1 cellular context compared by ENCODE assay signal in the genomic region with DNA sequence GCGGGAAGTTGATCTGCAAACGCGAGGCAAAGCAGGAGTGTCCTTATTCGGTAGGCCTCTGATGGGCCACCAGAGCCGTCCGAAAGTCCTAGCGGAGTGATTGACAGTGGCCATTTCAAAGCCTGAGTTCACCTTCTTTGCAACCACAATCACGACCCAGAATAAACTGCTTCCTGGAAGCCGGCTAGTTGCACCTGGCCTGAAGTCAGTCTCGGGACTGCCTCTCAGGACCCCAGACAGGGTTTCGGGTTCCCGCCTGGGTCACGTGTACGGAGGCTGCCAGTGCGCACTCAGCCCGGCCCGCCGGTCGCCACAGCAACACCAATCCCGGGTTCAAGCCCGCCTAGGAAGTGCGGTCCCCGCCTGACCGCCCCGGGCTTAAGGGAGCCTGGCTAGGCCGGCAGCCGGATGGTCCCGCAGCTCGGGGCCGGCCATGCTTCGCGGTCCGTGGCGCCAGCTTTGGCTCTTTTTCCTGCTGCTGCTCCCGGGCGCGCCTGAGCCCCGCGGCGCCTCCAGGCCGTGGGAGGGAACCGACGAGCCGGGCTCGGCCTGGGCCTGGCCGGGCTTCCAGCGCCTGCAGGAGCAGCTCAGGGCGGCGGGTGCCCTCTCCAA.
TF ChIP-seq lines count a peak whose summit lies in the region.

A gene with protein sequence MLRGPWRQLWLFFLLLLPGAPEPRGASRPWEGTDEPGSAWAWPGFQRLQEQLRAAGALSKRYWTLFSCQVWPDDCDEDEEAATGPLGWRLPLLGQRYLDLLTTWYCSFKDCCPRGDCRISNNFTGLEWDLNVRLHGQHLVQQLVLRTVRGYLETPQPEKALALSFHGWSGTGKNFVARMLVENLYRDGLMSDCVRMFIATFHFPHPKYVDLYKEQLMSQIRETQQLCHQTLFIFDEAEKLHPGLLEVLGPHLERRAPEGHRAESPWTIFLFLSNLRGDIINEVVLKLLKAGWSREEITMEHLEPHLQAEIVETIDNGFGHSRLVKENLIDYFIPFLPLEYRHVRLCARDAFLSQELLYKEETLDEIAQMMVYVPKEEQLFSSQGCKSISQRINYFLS (plus strand): TSS at position 375 of the 612 bp plus-strand sequence. CDS start 59 bp downstream, at position 434.

TF ChIP-seq in HepG2, 621 proteins besides CTCF, POLR2A, EP300 and RAD21 (continued from another document and continues in another):
- no peak for TF ChIP-seq NFE2L1 (CRISPR knock-in tag; IDR thresholded peaks at IDR 0.05; ENCODE audit: borderline replicate concordance)
- no peak for TF ChIP-seq KDM6A (CRISPR knock-in tag; IDR thresholded peaks at IDR 0.05; ENCODE audit: low read depth)
- TF ChIP-seq ARID2 (CRISPR knock-in tag; IDR thresholded peaks at IDR 0.05; ENCODE audit: borderline replicate concordance): no peak
- TF ChIP-seq, protein P1, sequence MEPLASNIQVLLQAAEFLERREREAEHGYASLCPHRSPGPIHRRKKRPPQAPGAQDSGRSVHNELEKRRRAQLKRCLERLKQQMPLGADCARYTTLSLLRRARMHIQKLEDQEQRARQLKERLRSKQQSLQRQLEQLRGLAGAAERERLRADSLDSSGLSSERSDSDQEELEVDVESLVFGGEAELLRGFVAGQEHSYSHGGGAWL (CRISPR knock-in tag; IDR thresholded peaks at IDR 0.05): peak; percentile 67; the same call in 1 of the 2 replicates
- TF ChIP-seq SMAD1 (CRISPR knock-in tag; IDR thresholded peaks at IDR 0.05; ENCODE audit: borderline replicate concordance, low read depth): no peak
- TF ChIP-seq, protein P2, sequence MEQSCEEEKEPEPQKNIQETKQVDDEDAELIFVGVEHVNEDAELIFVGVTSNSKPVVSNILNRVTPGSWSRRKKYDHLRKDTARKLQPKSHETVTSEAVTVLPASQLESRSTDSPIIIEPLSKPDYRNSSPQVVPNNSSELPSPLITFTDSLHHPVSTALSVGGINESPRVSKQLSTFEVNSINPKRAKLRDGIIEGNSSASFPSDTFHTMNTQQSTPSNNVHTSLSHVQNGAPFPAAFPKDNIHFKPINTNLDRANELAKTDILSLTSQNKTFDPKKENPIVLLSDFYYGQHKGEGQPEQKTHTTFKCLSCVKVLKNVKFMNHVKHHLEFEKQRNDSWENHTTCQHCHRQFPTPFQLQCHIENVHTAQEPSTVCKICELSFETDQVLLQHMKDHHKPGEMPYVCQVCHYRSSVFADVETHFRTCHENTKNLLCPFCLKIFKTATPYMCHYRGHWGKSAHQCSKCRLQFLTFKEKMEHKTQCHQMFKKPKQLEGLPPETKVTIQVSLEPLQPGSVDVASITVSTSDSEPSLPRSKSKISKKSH (CRISPR knock-in tag; IDR thresholded peaks at IDR 0.05; ENCODE audit: borderline replicate concordance): peak; percentile 36; the same call in 1 of the 2 replicates
- TF ChIP-seq, protein P3, sequence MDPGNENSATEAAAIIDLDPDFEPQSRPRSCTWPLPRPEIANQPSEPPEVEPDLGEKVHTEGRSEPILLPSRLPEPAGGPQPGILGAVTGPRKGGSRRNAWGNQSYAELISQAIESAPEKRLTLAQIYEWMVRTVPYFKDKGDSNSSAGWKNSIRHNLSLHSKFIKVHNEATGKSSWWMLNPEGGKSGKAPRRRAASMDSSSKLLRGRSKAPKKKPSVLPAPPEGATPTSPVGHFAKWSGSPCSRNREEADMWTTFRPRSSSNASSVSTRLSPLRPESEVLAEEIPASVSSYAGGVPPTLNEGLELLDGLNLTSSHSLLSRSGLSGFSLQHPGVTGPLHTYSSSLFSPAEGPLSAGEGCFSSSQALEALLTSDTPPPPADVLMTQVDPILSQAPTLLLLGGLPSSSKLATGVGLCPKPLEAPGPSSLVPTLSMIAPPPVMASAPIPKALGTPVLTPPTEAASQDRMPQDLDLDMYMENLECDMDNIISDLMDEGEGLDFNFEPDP (CRISPR knock-in tag; conservative IDR thresholded peaks at IDR 0.05): no peak; the same call in 1 of the 2 replicates
- peak; percentile 88 for TF ChIP-seq GFI1 (CRISPR knock-in tag; IDR thresholded peaks at IDR 0.05; ENCODE audit: borderline replicate concordance)
- TF ChIP-seq, protein P4, sequence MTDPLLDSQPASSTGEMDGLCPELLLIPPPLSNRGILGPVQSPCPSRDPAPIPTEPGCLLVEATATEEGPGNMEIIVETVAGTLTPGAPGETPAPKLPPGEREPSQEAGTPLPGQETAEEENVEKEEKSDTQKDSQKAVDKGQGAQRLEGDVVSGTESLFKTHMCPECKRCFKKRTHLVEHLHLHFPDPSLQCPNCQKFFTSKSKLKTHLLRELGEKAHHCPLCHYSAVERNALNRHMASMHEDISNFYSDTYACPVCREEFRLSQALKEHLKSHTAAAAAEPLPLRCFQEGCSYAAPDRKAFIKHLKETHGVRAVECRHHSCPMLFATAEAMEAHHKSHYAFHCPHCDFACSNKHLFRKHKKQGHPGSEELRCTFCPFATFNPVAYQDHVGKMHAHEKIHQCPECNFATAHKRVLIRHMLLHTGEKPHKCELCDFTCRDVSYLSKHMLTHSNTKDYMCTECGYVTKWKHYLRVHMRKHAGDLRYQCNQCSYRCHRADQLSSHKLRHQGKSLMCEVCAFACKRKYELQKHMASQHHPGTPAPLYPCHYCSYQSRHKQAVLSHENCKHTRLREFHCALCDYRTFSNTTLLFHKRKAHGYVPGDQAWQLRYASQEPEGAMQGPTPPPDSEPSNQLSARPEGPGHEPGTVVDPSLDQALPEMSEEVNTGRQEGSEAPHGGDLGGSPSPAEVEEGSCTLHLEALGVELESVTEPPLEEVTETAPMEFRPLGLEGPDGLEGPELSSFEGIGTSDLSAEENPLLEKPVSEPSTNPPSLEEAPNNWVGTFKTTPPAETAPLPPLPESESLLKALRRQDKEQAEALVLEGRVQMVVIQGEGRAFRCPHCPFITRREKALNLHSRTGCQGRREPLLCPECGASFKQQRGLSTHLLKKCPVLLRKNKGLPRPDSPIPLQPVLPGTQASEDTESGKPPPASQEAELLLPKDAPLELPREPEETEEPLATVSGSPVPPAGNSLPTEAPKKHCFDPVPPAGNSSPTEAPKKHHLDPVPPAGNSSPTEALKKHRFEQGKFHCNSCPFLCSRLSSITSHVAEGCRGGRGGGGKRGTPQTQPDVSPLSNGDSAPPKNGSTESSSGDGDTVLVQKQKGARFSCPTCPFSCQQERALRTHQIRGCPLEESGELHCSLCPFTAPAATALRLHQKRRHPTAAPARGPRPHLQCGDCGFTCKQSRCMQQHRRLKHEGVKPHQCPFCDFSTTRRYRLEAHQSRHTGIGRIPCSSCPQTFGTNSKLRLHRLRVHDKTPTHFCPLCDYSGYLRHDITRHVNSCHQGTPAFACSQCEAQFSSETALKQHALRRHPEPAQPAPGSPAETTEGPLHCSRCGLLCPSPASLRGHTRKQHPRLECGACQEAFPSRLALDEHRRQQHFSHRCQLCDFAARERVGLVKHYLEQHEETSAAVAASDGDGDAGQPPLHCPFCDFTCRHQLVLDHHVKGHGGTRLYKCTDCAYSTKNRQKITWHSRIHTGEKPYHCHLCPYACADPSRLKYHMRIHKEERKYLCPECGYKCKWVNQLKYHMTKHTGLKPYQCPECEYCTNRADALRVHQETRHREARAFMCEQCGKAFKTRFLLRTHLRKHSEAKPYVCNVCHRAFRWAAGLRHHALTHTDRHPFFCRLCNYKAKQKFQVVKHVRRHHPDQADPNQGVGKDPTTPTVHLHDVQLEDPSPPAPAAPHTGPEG (CRISPR knock-in tag; IDR thresholded peaks at IDR 0.05): peak; percentile 71; the same call in 1 of the 2 replicates
- no peak for TF ChIP-seq MTA1 (CRISPR knock-in tag; IDR thresholded peaks at IDR 0.05; ENCODE audit: borderline replicate concordance)
- TF ChIP-seq EEA1 (CRISPR knock-in tag; IDR thresholded peaks at IDR 0.05; ENCODE audit: borderline replicate concordance): no peak; the same call in 1 of the 2 replicates
- TF ChIP-seq, protein P5, sequence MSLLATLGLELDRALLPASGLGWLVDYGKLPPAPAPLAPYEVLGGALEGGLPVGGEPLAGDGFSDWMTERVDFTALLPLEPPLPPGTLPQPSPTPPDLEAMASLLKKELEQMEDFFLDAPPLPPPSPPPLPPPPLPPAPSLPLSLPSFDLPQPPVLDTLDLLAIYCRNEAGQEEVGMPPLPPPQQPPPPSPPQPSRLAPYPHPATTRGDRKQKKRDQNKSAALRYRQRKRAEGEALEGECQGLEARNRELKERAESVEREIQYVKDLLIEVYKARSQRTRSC (CRISPR knock-in tag; IDR thresholded peaks at IDR 0.05; ENCODE audit: low read depth): no peak
- TF ChIP-seq ZNF780A (CRISPR knock-in tag; IDR thresholded peaks at IDR 0.05): no peak
- TF ChIP-seq BHLHE40 (IDR thresholded peaks at IDR 0.05; ENCODE audit: low read length): peak; percentile 69
- TF ChIP-seq ZNF569 (CRISPR knock-in tag; IDR thresholded peaks at IDR 0.05; ENCODE audit: borderline replicate concordance): no peak
- TF ChIP-seq TRIM24 (CRISPR knock-in tag; IDR thresholded peaks at IDR 0.05): no peak
- peak; percentile 40; the same call in 1 of the 2 replicates for TF ChIP-seq ELF3 (CRISPR knock-in tag; IDR thresholded peaks at IDR 0.05)
- TF ChIP-seq ZNF556 (CRISPR knock-in tag; IDR thresholded peaks at IDR 0.05; ENCODE audit: borderline replicate concordance): peak; percentile 31; the same call in 1 of the 2 replicates
- TF ChIP-seq ZNF143 (CRISPR knock-in tag; IDR thresholded peaks at IDR 0.05): 0 out of 2 replicates have a peak, but pooled peaks have one; percentile 48
- TF ChIP-seq KLF6 (CRISPR knock-in tag; IDR thresholded peaks at IDR 0.05): peak; percentile 71; the same call in 1 of the 2 replicates
- TF ChIP-seq, protein P6, sequence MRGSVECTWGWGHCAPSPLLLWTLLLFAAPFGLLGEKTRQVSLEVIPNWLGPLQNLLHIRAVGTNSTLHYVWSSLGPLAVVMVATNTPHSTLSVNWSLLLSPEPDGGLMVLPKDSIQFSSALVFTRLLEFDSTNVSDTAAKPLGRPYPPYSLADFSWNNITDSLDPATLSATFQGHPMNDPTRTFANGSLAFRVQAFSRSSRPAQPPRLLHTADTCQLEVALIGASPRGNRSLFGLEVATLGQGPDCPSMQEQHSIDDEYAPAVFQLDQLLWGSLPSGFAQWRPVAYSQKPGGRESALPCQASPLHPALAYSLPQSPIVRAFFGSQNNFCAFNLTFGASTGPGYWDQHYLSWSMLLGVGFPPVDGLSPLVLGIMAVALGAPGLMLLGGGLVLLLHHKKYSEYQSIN (CRISPR knock-in tag; IDR thresholded peaks at IDR 0.05; ENCODE audit: borderline replicate concordance): no peak
- 0 out of 2 replicates have a peak, but pooled peaks have one; percentile 76 for TF ChIP-seq ZNF354B (CRISPR knock-in tag; IDR thresholded peaks at IDR 0.05)
- TF ChIP-seq, protein P7, sequence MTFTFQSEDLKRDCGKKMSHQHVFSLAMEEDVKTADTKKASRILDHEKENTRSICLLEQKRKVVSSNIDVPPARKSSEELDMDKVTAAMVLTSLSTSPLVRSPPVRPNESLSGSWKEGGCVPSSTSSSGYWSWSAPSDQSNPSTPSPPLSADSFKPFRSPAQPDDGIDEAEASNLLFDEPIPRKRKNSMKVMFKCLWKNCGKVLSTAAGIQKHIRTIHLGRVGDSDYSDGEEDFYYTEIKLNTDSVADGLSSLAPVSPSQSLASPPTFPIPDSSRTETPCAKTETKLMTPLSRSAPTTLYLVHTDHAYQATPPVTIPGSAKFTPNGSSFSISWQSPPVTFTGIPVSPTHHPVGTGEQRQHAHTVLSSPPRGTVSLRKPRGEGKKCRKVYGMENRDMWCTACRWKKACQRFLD (CRISPR knock-in tag; IDR thresholded peaks at IDR 0.05; ENCODE audit: borderline replicate concordance): peak; percentile 78; the same call in 1 of the 2 replicates
- TF ChIP-seq, protein P8, sequence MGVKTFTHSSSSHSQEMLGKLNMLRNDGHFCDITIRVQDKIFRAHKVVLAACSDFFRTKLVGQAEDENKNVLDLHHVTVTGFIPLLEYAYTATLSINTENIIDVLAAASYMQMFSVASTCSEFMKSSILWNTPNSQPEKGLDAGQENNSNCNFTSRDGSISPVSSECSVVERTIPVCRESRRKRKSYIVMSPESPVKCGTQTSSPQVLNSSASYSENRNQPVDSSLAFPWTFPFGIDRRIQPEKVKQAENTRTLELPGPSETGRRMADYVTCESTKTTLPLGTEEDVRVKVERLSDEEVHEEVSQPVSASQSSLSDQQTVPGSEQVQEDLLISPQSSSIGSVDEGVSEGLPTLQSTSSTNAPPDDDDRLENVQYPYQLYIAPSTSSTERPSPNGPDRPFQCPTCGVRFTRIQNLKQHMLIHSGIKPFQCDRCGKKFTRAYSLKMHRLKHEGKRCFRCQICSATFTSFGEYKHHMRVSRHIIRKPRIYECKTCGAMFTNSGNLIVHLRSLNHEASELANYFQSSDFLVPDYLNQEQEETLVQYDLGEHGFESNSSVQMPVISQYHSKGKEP (CRISPR knock-in tag; IDR thresholded peaks at IDR 0.05): no peak
- 0 out of 2 replicates have a peak, but pooled peaks have one; percentile 24 for TF ChIP-seq SOX5 (CRISPR knock-in tag; IDR thresholded peaks at IDR 0.05; ENCODE audit: borderline replicate concordance)
- TF ChIP-seq NONO (IDR thresholded peaks at IDR 0.05): no peak
- TF ChIP-seq NONO (CRISPR knock-in tag; conservative IDR thresholded peaks at IDR 0.05): no peak
- TF ChIP-seq ZNF329 (CRISPR knock-in tag; IDR thresholded peaks at IDR 0.05; ENCODE audit: low read depth): no peak; the same call in 1 of the 2 replicates
- TF ChIP-seq NFKBIZ (CRISPR knock-in tag; IDR thresholded peaks at IDR 0.05): no peak; the same call in 1 of the 2 replicates
- TF ChIP-seq, protein P9, sequence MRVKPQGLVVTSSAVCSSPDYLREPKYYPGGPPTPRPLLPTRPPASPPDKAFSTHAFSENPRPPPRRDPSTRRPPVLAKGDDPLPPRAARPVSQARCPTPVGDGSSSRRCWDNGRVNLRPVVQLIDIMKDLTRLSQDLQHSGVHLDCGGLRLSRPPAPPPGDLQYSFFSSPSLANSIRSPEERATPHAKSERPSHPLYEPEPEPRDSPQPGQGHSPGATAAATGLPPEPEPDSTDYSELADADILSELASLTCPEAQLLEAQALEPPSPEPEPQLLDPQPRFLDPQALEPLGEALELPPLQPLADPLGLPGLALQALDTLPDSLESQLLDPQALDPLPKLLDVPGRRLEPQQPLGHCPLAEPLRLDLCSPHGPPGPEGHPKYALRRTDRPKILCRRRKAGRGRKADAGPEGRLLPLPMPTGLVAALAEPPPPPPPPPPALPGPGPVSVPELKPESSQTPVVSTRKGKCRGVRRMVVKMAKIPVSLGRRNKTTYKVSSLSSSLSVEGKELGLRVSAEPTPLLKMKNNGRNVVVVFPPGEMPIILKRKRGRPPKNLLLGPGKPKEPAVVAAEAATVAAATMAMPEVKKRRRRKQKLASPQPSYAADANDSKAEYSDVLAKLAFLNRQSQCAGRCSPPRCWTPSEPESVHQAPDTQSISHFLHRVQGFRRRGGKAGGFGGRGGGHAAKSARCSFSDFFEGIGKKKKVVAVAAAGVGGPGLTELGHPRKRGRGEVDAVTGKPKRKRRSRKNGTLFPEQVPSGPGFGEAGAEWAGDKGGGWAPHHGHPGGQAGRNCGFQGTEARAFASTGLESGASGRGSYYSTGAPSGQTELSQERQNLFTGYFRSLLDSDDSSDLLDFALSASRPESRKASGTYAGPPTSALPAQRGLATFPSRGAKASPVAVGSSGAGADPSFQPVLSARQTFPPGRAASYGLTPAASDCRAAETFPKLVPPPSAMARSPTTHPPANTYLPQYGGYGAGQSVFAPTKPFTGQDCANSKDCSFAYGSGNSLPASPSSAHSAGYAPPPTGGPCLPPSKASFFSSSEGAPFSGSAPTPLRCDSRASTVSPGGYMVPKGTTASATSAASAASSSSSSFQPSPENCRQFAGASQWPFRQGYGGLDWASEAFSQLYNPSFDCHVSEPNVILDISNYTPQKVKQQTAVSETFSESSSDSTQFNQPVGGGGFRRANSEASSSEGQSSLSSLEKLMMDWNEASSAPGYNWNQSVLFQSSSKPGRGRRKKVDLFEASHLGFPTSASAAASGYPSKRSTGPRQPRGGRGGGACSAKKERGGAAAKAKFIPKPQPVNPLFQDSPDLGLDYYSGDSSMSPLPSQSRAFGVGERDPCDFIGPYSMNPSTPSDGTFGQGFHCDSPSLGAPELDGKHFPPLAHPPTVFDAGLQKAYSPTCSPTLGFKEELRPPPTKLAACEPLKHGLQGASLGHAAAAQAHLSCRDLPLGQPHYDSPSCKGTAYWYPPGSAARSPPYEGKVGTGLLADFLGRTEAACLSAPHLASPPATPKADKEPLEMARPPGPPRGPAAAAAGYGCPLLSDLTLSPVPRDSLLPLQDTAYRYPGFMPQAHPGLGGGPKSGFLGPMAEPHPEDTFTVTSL (CRISPR knock-in tag; IDR thresholded peaks at IDR 0.05; ENCODE audit: borderline replicate concordance): no peak
- no peak for TF ChIP-seq MATR3 (CRISPR knock-in tag; IDR thresholded peaks at IDR 0.05)
